ENCODE assay signal across 8 cellular contexts in the genomic region with DNA sequence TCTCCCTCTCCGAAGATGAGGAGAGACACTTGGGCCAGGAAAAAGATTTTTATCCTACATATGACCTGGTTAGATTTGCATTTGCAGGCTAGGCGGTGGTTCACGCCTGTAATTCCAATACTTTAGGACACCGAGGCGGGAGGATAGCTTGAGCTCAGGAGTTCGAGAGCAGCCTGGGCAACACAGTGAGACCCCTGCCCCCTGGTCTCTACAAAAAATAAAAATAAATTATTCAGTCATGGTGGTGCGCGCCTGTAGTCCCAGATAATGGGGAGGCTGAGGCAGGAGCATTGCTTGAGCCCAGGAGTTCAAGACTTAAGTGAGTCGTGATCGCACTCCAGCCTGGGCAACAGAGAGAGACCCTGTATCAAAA. TPM values are rescaled to one million over a fixed set of nuclear protein-coding genes. Genes with fewer than 3 reads are reported as not detected.
A peak's percentile ranks its signal among the peaks of the same experiment; 100 is the strongest.
DNase-seq lines count a peak whose midpoint lies in the region; FAIRE-seq and TF ChIP-seq lines count a peak whose summit lies in the region.

No MANE protein-coding gene starts in this region.

- intact Hi-C loops in activated CD4-positive, alpha-beta memory T cell treated with anti-CD3 and anti-CD28 coated beads for 36 hours (cut with micrococcal nuclease) = loop anchor here (5.0 kb wide), 1 partner anchor 38 kb away; a partner anchor contains a TSS

- no peak for FAIRE-seq in HTR-8/SVneo (lab: Jason Lieb, UNC)

- H3K4me1 Mint-ChIP-seq in activated CD4-positive, alpha-beta memory T cell treated with anti-CD3 and anti-CD28 coated beads for 36 hours (ENCODE audit: low read depth) = peaks cover 8% of the 10 kb centered on the region

- H3K27ac Mint-ChIP-seq in activated CD4-positive, alpha-beta memory T cell treated with anti-CD3 and anti-CD28 coated beads for 36 hours = peak overlapping the region; percentile 39

- peak overlapping the region; percentile 96 for H3K4me2 ChIP-seq in smooth muscle cell

- CTCF ChIA-PET in HEK293 (lab: Yijun Ruan, JAX) = interaction anchor here (0.9 to 2.6 kb wide), 5 partner anchors 11 to 49 kb away, joined by 3 to 32 read pairs (median 4); no protein-coding TSS in a partner anchor
- CTCF ChIA-PET in activated CD4-positive, alpha-beta memory T cell treated with anti-CD3 and anti-CD28 coated beads for 36 hours (lab: Charles Lee) = interaction anchor here (0.9 to 2.4 kb wide), 5 partner anchors 11 to 353 kb away, joined by 3 to 38 read pairs (median 8); a partner anchor contains a TSS

- peaks cover 5% of the 10 kb centered on the region for H3K79me2 ChIP-seq in smooth muscle cell (ENCODE audit: low read depth)

- H3K4me1 ChIP-seq in HEK293 (ENCODE audit: control insufficient read depth, insufficient read depth, low read length) = no peaks in the 10 kb centered on the region
- no peaks in the 10 kb centered on the region for H3K4me1 ChIP-seq in smooth muscle cell (ENCODE audit: low read depth)

- POLR2A ChIA-PET in HEK293 (lab: Yijun Ruan, JAX) = interaction anchor here (0.7 to 2.3 kb wide), 14 partner anchors 11 to 272 kb away, joined by 3 to 38 read pairs (median 4); a partner anchor contains a TSS
- POLR2A ChIA-PET in activated CD4-positive, alpha-beta memory T cell treated with anti-CD3 and anti-CD28 coated beads for 36 hours (lab: Charles Lee) = interaction anchor here (0.9 to 2.0 kb wide), 11 partner anchors 11 to 250 kb away, joined by 3 to 25 read pairs (median 4); a partner anchor contains a TSS

- TF ChIP-seq CTCF in HEK293 (tag by site-specific recombination; IDR thresholded peaks at IDR 0.05) = no peak
- TF ChIP-seq CTCF in smooth muscle cell (IDR thresholded peaks at IDR 0.05; ENCODE audit: borderline replicate concordance, insufficient read depth, poor library complexity, severe bottlenecking) = no peak

- H3K27me3 Mint-ChIP-seq in activated CD4-positive, alpha-beta memory T cell treated with anti-CD3 and anti-CD28 coated beads for 36 hours = no peaks in the 10 kb centered on the region

- DNase-seq in activated CD4-positive, alpha-beta memory T cell treated with anti-CD3 and anti-CD28 coated beads for 36 hours = no peak
- no peak for DNase-seq in smooth muscle cell (lab: John Stamatoyannopoulos, UW; ENCODE audit: unreplicated experiment)
- no peak for DNase-seq in COR-L47 (lab: John Stamatoyannopoulos, UW)
- no peak for DNase-seq in HTR-8/SVneo (ENCODE audit: insufficient read length, low spot score)
- no peak for DNase-seq in mucosa of gallbladder (ENCODE audit: low spot score)
- DNase-seq in NCI-H82 treated with DMSO at 0.1 percent for 48 hours (lab: John Stamatoyannopoulos, UW; ENCODE audit: unreplicated experiment) = no peak

- no peaks in the 10 kb centered on the region for H3K27me3 ChIP-seq in smooth muscle cell (ENCODE audit: low read depth)

- H3K4me3 ChIP-seq in HEK293 (ENCODE audit: low read depth, low read length) = no peak overlapping the region
- peak overlapping the region; percentile 84 for H3K4me3 ChIP-seq in iPS-11a (ENCODE audit: low read depth, low read length)
- H3K4me3 ChIP-seq in smooth muscle cell = peak overlapping the region; percentile 80

- H3K36me3 ChIP-seq in HEK293 (ENCODE audit: control insufficient read depth in 2 of 2, insufficient read depth in 1 of 2, low read length in 2 of 2) (peaks cover 0 to 32% of the 10 kb centered on the region in 2 experiments; a peak in 2 of 3 replicates), smooth muscle cell (ENCODE audit: low read depth) (no peaks in the 10 kb centered on the region)

- no peaks in the 10 kb centered on the region for H3K9me3 Mint-ChIP-seq in activated CD4-positive, alpha-beta memory T cell treated with anti-CD3 and anti-CD28 coated beads for 36 hours

- peak overlapping the region; percentile 76; the same call in 1 of the 2 replicates for H3K27ac ChIP-seq in HEK293 (ENCODE audit: extremely low read depth, low read depth, low read length)
- H3K27ac ChIP-seq in smooth muscle cell (ENCODE audit: low read depth) = no peak overlapping the region

- H2AFZ ChIP-seq in smooth muscle cell (ENCODE audit: low read depth) = peak overlapping the region; percentile 88

- H3K9me3 ChIP-seq in HEK293 (ENCODE audit: control insufficient read depth, insufficient read depth, low read depth, low read length) (no peaks in the 10 kb centered on the region), smooth muscle cell (replicated peaks; ENCODE audit: low read depth) (no peaks in the 10 kb centered on the region)

- H3K9ac ChIP-seq in smooth muscle cell (ENCODE audit: low read depth) = peak overlapping the region; percentile 96

- H4K20me1 ChIP-seq in smooth muscle cell (ENCODE audit: low read depth) = no peaks in the 10 kb centered on the region

- WGBS in smooth muscle cell (ENCODE audit: low lambda C conversion rate) = 87% methylated on average over 10 of the region's 10 CpGs

- peak overlapping the region; percentile 89 for H3K4me3 Mint-ChIP-seq in activated CD4-positive, alpha-beta memory T cell treated with anti-CD3 and anti-CD28 coated beads for 36 hours

- H3F3A ChIP-seq in smooth muscle cell (ENCODE audit: low read depth) = no peaks in the 10 kb centered on the region

- H3K36me3 Mint-ChIP-seq in activated CD4-positive, alpha-beta memory T cell treated with anti-CD3 and anti-CD28 coated beads for 36 hours = peaks cover 5% of the 10 kb centered on the region

TF ChIP-seq in HEK293, 187 proteins besides CTCF, POLR2A, EP300 and RAD21:
- TF ChIP-seq ZNF121 (tag by site-specific recombination; IDR thresholded peaks at IDR 0.05) (peak; percentile 99), ZNF664 (tag by site-specific recombination; IDR thresholded peaks at IDR 0.05) (no peak)

RNA-seq across cellular contexts. Expression of a gene that starts 7.9 kb away (rescaled TPM):
- total RNA-seq in activated CD4-positive, alpha-beta memory T cell treated with anti-CD3 and anti-CD28 coated beads for 36 hours = 10 to 100 TPM; 31.8 to 32.1 TPM
- total RNA-seq in smooth muscle cell = 23.0 and 31.3 TPM in 2 replicates
- 32.7 and 38.3 TPM in 2 replicates for polyA plus RNA-seq in smooth muscle cell
- total RNA-seq in mucosa of gallbladder = 27.2 TPM

RNA-seq across cellular contexts. Expression of a gene that starts 12.5 kb away (rescaled TPM):
- 100 to 1,000 TPM; 141 to 148 TPM for total RNA-seq in activated CD4-positive, alpha-beta memory T cell treated with anti-CD3 and anti-CD28 coated beads for 36 hours
- total RNA-seq in smooth muscle cell (112 and 115 TPM in 2 replicates), mucosa of gallbladder (69.3 TPM)
- polyA plus RNA-seq in smooth muscle cell = 202 and 208 TPM in 2 replicates

RNA-seq across cellular contexts. Expression of a gene that starts 13.3 kb away (rescaled TPM):
- total RNA-seq in activated CD4-positive, alpha-beta memory T cell treated with anti-CD3 and anti-CD28 coated beads for 36 hours = 10 to 100 TPM; 39.2 to 40.2 TPM
- total RNA-seq in smooth muscle cell (37.3 and 47.0 TPM in 2 replicates), mucosa of gallbladder (44.6 TPM)
- polyA plus RNA-seq in smooth muscle cell = 65.8 and 79.7 TPM in 2 replicates

RNA-seq across cellular contexts. Expression of a gene that starts 27.5 kb away (rescaled TPM):
- under 1 TPM; 0.77 to 0.81 TPM for total RNA-seq in activated CD4-positive, alpha-beta memory T cell treated with anti-CD3 and anti-CD28 coated beads for 36 hours
- total RNA-seq in smooth muscle cell = 0.18 and 1.1 TPM in 2 replicates
- 1.0 and 3.1 TPM in 2 replicates for polyA plus RNA-seq in smooth muscle cell
- total RNA-seq in mucosa of gallbladder = 4.1 TPM

RNA-seq across cellular contexts. Expression of a gene that starts 27.9 kb away (rescaled TPM):
- 10 to 100 TPM; 14.9 to 18.1 TPM for total RNA-seq in activated CD4-positive, alpha-beta memory T cell treated with anti-CD3 and anti-CD28 coated beads for 36 hours
- total RNA-seq in smooth muscle cell (4.6 and 9.8 TPM in 2 replicates), mucosa of gallbladder (22.7 TPM)
- 5.9 and 6.6 TPM in 2 replicates for polyA plus RNA-seq in smooth muscle cell
